Comparison of ENCODE assay signal across 12 cellular contexts in genomic region chr19:38807374-38808098, GRCh38. TPM values are rescaled to one million over a fixed set of nuclear protein-coding genes. Genes with fewer than 3 reads are reported as not detected.
"Had no signal": no experiment of that assay in that cellular context is flagged by ENCODE, and none has a peak within 500 bp of the region (broad histone marks: within the 10 kb centered on the region; RNA-seq: fewer than 3 reads in every experiment).

No MANE protein-coding gene starts in this region.

RNA-seq across cellular contexts. Expression of gene LGALS4, which starts 5.2 kb away (rescaled TPM):
- polyA plus RNA-seq: immature natural killer cell had no signal

RNA-seq across cellular contexts. Expression of gene LGALS7B, which starts 18.5 kb away (rescaled TPM):
- total RNA-seq: activated CD8-positive, alpha-beta memory T cell treated with anti-CD3 and anti-CD28 coated beads for 36 hours; activated T-helper 1 cell treated with anti-CD3 and anti-CD28 coated beads, Interleukin-12 subunit alpha, Interleukin-12 subunit beta, Interleukin-2, Interleukin-4 antibody, amounts not matched to agents 30 ng/mL and 10 ng/mL and 1 ng/mL, durations not matched to agents 14 hours and 24 hours and 36 hours; aorta; cerebellum; esophagus muscularis mucosa; left ventricle myocardium inferior; mucosa of descending colon; naive thymus-derived CD4-positive, alpha-beta T cell; right cardiac atrium; subcutaneous adipose tissue; tibial nerve had no signal
- polyA plus RNA-seq: aorta; immature natural killer cell; naive thymus-derived CD4-positive, alpha-beta T cell had no signal

RNA-seq across cellular contexts. Expression of gene LGALS7, which starts 34.2 kb away (rescaled TPM):
- total RNA-seq: activated CD8-positive, alpha-beta memory T cell treated with anti-CD3 and anti-CD28 coated beads for 36 hours; activated T-helper 1 cell treated with anti-CD3 and anti-CD28 coated beads, Interleukin-12 subunit alpha, Interleukin-12 subunit beta, Interleukin-2, Interleukin-4 antibody, amounts not matched to agents 30 ng/mL and 10 ng/mL and 1 ng/mL, durations not matched to agents 14 hours and 24 hours and 36 hours; aorta; cerebellum; esophagus muscularis mucosa; left ventricle myocardium inferior; mucosa of descending colon; naive thymus-derived CD4-positive, alpha-beta T cell; subcutaneous adipose tissue; tibial nerve had no signal
- polyA plus RNA-seq: aorta; immature natural killer cell; naive thymus-derived CD4-positive, alpha-beta T cell; right cardiac atrium had no signal
